Comparison of ENCODE assay signal across 8 cellular contexts in the genomic region with DNA sequence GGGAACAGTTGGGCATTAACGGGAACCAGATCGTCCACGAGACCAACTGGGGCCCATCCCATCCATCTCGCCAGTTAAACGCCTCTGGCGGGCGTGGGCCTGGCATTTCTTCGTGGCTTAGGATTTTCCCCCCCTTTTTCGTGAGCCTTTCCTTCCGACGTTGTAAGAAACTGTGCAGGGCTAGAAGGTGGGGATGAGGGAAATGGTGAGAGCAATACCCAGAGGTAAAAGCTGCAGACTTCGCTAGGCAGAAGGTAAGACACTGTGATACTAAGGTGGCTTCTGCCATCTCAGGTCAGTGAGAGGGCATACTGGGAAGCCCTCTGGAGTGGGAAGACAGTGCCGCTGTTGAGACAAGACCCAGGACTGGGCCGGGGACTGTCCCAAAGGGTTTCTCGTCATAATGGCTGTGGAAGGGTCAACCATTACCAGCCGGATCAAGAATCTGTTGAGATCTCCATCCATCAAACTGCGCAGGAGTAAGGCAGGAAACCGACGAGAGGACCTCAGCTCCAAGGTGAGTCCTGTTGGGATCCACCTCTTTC. TPM values are rescaled to one million over a fixed set of nuclear protein-coding genes. Genes with fewer than 3 reads are reported as not detected.
DNase-seq lines count a peak whose midpoint lies in the region; ATAC-seq and TF ChIP-seq lines count a peak whose summit lies in the region.

No MANE protein-coding gene starts in this region.

- H3K27ac Mint-ChIP-seq in T-helper 2 cell treated with Interferon-gamma antibody and Interleukin-4, amounts not matched to agents 5 μg/mL and 100 μg/mL, for 36 hours = peak overlapping the region; percentile 86
- H3K27ac Mint-ChIP-seq in progenitor cell of endocrine pancreas = peak overlapping the region; percentile 92

- TF ChIP-seq CTCF in fibroblast of lung (conservative IDR thresholded peaks at IDR 0.05 in 1 of 2, IDR thresholded peaks at IDR 0.05 in 1 of 2; ENCODE audit: low read depth in 1 of 2, low read length in 2 of 2) (no peak), progenitor cell of endocrine pancreas (IDR thresholded peaks at IDR 0.05; ENCODE audit: unreplicated experiment) (no peak)

- peaks cover 54% of the 10 kb centered on the region for H3K4me1 Mint-ChIP-seq in T-helper 2 cell treated with Interferon-gamma antibody and Interleukin-4, amounts not matched to agents 5 μg/mL and 100 μg/mL, for 36 hours (ENCODE audit: low read depth)
- peaks cover 24% of the 10 kb centered on the region for H3K4me1 Mint-ChIP-seq in progenitor cell of endocrine pancreas (ENCODE audit: low read depth)

- H3K36me3 Mint-ChIP-seq in T-helper 2 cell treated with Interferon-gamma antibody and Interleukin-4, amounts not matched to agents 5 μg/mL and 100 μg/mL, for 36 hours (ENCODE audit: low read depth) = peaks cover 7% of the 10 kb centered on the region
- H3K36me3 Mint-ChIP-seq in progenitor cell of endocrine pancreas (ENCODE audit: insufficient read depth) = peaks cover 5% of the 10 kb centered on the region

- H3K4me3 Mint-ChIP-seq in T-helper 2 cell treated with Interferon-gamma antibody and Interleukin-4, amounts not matched to agents 5 μg/mL and 100 μg/mL, for 36 hours = peak overlapping the region; percentile 92
- H3K4me3 Mint-ChIP-seq in progenitor cell of endocrine pancreas (ENCODE audit: low read depth) = peak overlapping the region; percentile 84

- peak overlapping the region; percentile 85 for H2AFZ ChIP-seq in fibroblast of lung (ENCODE audit: low read length)

- H3K27me3 Mint-ChIP-seq in T-helper 2 cell treated with Interferon-gamma antibody and Interleukin-4, amounts not matched to agents 5 μg/mL and 100 μg/mL, for 36 hours (ENCODE audit: low read depth) = no peaks in the 10 kb centered on the region
- H3K27me3 Mint-ChIP-seq in progenitor cell of endocrine pancreas = no peaks in the 10 kb centered on the region

- DNase-seq in NOMO-1 treated with DMSO at 0.1 percent for 48 hours (lab: John Stamatoyannopoulos, UW; ENCODE audit: unreplicated experiment) = peak; percentile 49
- no peak for DNase-seq in NOMO-1 treated with dmso at 0.1 percent for 144 hours (lab: John Stamatoyannopoulos, UW; ENCODE audit: unreplicated experiment)
- no peak for DNase-seq in T-helper 2 cell treated with Interferon-gamma antibody and Interleukin-4, amounts not matched to agents 5 μg/mL and 100 μg/mL, for 36 hours (ENCODE audit: low spot score)
- DNase-seq in fibroblast of lung (ENCODE audit: low read depth in 2 of 2) = no peak
- no peak for DNase-seq in progenitor cell of endocrine pancreas (ENCODE audit: low spot score, unreplicated experiment)
- no peak for DNase-seq in NK-92 treated with Interleukin-12 subunit alpha and Interleukin-12 subunit beta, amount 100 ng/mL, for 24 hours (lab: John Stamatoyannopoulos, UW)
- DNase-seq in KG1 (lab: John Stamatoyannopoulos, UW) = no peak

- H3K9me3 Mint-ChIP-seq in T-helper 2 cell treated with Interferon-gamma antibody and Interleukin-4, amounts not matched to agents 5 μg/mL and 100 μg/mL, for 36 hours = no peaks in the 10 kb centered on the region
- no peaks in the 10 kb centered on the region for H3K9me3 Mint-ChIP-seq in progenitor cell of endocrine pancreas (ENCODE audit: low read depth)

- ATAC-seq in HG03378 (IDR thresholded peaks at IDR 0.05; ENCODE audit: unreplicated experiment) = no peak

- H3K4me1 ChIP-seq in fibroblast of lung (ENCODE audit: control insufficient read depth, extremely low read depth, insufficient read depth, low read length) = peaks cover 23% of the 10 kb centered on the region

- peak overlapping the region; percentile 79 to 92 (median 87) for H3K4me3 ChIP-seq in fibroblast of lung (replicated peaks in 1 of 4; ENCODE audit: control extremely low read depth in 1 of 4, insufficient read depth in 1 of 4, low read depth in 3 of 4, low read length in 4 of 4)

- peak overlapping the region; percentile 84 for H3K9ac ChIP-seq in fibroblast of lung (ENCODE audit: insufficient read depth, low read length)

- H4K20me1 ChIP-seq in fibroblast of lung (ENCODE audit: control insufficient read depth, extremely low read depth, insufficient read depth, low read length) = no peaks in the 10 kb centered on the region

- H3K79me2 ChIP-seq in fibroblast of lung (ENCODE audit: control insufficient read depth, insufficient read depth, low read length) = peaks cover 37% of the 10 kb centered on the region

- no peaks in the 10 kb centered on the region for H3K36me3 ChIP-seq in fibroblast of lung (ENCODE audit: control insufficient read depth, insufficient read depth, low read length)

- no peaks in the 10 kb centered on the region for H3K27me3 ChIP-seq in fibroblast of lung (ENCODE audit: control insufficient read depth, insufficient read depth, low read length)

- H3K27ac ChIP-seq in fibroblast of lung (ENCODE audit: insufficient read depth, low read length) = peak overlapping the region; percentile 86

- H3K9me3 ChIP-seq in fibroblast of lung (ENCODE audit: control insufficient read depth, insufficient read depth, low read depth, low read length) = no peaks in the 10 kb centered on the region

- H3K4me2 ChIP-seq in fibroblast of lung (ENCODE audit: extremely low read depth, insufficient read depth, low read length) = peak overlapping the region; percentile 98

RNA-seq across cellular contexts. Expression of a gene that starts 0.7 kb away (rescaled TPM):
- total RNA-seq in fibroblast of lung = 12.6 and 20.8 TPM in 2 replicates
- 2.8 and 3.8 TPM in 2 replicates for polyA plus RNA-seq in fibroblast of lung
- 7.5 TPM in 2 replicates for polyA plus RNA-seq in fibroblast of lung (2012)
- polyA minus RNA-seq in fibroblast of lung (ENCODE audit: low replicate concordance) = 79.2 and 109 TPM in 2 replicates
- 28.9 TPM in 2 replicates for total RNA-seq in progenitor cell of endocrine pancreas

RNA-seq across cellular contexts. Expression of a gene that starts 52.9 kb away (rescaled TPM):
- 3.6 and 4.0 TPM in 2 replicates for total RNA-seq in fibroblast of lung
- 2.2 and 4.8 TPM in 2 replicates for polyA plus RNA-seq in fibroblast of lung
- 3.7 and 7.7 TPM in 2 replicates for polyA plus RNA-seq in fibroblast of lung (2012)
- polyA minus RNA-seq in fibroblast of lung (ENCODE audit: low replicate concordance) = 4.8 and 5.4 TPM in 2 replicates
- 18.0 and 26.2 TPM in 2 replicates for total RNA-seq in progenitor cell of endocrine pancreas
